13 cellular contexts compared by ENCODE assay signal in the genomic region with DNA sequence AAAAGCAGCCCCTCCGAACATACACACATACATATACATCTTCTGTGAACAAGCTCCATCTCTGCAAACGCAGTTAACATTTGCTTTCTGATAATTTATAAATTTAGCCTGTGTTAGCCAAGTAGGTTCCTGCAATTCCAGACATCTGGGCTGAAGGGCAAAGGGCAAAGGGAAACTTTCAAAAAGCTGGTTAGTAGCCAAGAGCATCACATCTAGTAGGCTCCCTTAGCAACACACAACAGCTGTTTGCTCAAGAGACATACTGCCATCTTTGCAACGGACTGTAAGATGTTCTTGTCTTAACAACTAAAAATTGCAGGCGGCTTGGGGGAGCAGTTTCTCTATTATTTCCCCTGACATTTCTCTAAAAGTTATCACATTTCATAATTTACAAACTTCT.
DNase-seq lines count a peak whose midpoint lies in the region; ATAC-seq and TF ChIP-seq lines count a peak whose summit lies in the region.
"Had no signal": no experiment of that assay in that cellular context is flagged by ENCODE, and none has a peak within 500 bp of the region (broad histone marks: within the 10 kb centered on the region; RNA-seq: fewer than 3 reads in every experiment).

No MANE protein-coding gene starts in this region.

- peak overlapping the region; percentile 78 to 88 for H3K27ac ChIP-seq in right atrium auricular region
- H3K27ac ChIP-seq: SK-N-MC had no signal

- no peak for TF ChIP-seq CTCF in AG10803 (conservative IDR thresholded peaks at IDR 0.05; ENCODE audit: low read length)
- TF ChIP-seq CTCF in right atrium auricular region (IDR thresholded peaks at IDR 0.05) = no peak

- peaks cover 0 to 52% of the 10 kb centered on the region in 2 donors for H3K4me1 ChIP-seq in right atrium auricular region

- no peaks in the 10 kb centered on the region for H3K27me3 ChIP-seq in right atrium auricular region

- no peak for ATAC-seq in GM19397 (IDR thresholded peaks at IDR 0.05; ENCODE audit: unreplicated experiment)
- ATAC-seq: activated CD8-positive, alpha-beta T cell treated with anti-CD3 and anti-CD28 coated beads, Interleukin-2, amount 10 ng/mL, durations not matched to agents 7 days and 5 days had no signal

- H3K4me3 ChIP-seq in AG10803 (ENCODE audit: low read length) = no peak overlapping the region
- peak overlapping the region; percentile 42 to 43 for H3K4me3 ChIP-seq in right atrium auricular region
- H3K4me3 ChIP-seq: SK-N-MC had no signal

- DNase-seq in AG10803 (ENCODE audit: low read depth) = peak; percentile 22
- peak; percentile 28 for DNase-seq in dermis blood vessel endothelial cell
- DNase-seq in right atrium auricular region (ENCODE audit: low spot score) = no peak
- peak; percentile 23 for DNase-seq in retina
- DNase-seq in amygdala (lab: John Stamatoyannopoulos, UW) = no peak
- no peak for DNase-seq in hippocampal formation (lab: John Stamatoyannopoulos, UW)
- no peak for DNase-seq in medulla oblongata (ENCODE audit: extremely low spot score)
- DNase-seq: activated CD8-positive, alpha-beta T cell treated with anti-CD3 and anti-CD28 coated beads, Interleukin-2, amount 10 ng/mL, durations not matched to agents 7 days and 5 days; erythroblast; naive B cell; substantia nigra had no signal

- H3K36me3 ChIP-seq in right atrium auricular region = no peaks in the 10 kb centered on the region

- H3K9me3 ChIP-seq in right atrium auricular region = no peaks in the 10 kb centered on the region

Comparison
In these comparisons a context has a peak if more than half of its experiments do, and no peak if none do; other contexts are left out.
1. DNase-seq: peak in AG10803 (single experiment), dermis blood vessel endothelial cell (single experiment) and retina (single experiment); none in right atrium auricular region (single experiment), amygdala (0 of 56), hippocampal formation (0 of 2) and medulla oblongata (single experiment).